1 cellular context compared by ENCODE assay signal in the genomic region with DNA sequence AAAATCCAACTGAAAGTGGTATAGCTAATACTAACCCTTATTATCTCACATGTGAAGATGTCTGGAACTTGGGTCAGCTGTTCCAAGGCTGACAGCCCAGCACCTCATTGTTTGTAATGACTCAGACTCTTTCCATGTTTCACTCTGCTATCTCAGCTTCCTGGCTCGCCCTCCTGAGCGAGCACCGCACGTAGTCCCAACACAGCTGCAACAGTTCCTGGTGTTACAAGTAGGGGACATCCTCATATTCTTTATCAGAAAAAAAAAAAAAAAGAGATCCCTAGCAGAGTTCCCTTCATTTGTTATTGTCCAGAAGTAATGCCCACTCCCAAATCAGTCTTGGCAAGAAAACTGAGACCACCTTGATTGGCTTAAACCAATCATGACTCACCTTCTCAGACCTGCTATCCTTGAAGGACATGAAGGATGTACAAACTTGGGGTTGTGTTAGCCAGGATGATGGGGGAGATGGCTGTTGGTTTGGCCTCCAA.
A peak's percentile ranks its signal among the peaks of the same experiment; 100 is the strongest.
TF ChIP-seq lines count a peak whose summit lies in the region.

No MANE protein-coding gene starts in this region.

TF ChIP-seq in K562, 482 proteins besides CTCF, POLR2A, EP300 and RAD21 (continued from another document):
- TF ChIP-seq, protein P1, sequence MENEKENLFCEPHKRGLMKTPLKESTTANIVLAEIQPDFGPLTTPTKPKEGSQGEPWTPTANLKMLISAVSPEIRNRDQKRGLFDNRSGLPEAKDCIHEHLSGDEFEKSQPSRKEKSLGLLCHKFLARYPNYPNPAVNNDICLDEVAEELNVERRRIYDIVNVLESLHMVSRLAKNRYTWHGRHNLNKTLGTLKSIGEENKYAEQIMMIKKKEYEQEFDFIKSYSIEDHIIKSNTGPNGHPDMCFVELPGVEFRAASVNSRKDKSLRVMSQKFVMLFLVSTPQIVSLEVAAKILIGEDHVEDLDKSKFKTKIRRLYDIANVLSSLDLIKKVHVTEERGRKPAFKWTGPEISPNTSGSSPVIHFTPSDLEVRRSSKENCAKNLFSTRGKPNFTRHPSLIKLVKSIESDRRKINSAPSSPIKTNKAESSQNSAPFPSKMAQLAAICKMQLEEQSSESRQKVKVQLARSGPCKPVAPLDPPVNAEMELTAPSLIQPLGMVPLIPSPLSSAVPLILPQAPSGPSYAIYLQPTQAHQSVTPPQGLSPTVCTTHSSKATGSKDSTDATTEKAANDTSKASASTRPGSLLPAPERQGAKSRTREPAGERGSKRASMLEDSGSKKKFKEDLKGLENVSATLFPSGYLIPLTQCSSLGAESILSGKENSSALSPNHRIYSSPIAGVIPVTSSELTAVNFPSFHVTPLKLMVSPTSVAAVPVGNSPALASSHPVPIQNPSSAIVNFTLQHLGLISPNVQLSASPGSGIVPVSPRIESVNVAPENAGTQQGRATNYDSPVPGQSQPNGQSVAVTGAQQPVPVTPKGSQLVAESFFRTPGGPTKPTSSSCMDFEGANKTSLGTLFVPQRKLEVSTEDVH (IDR thresholded peaks at IDR 0.05; ENCODE audit: low read depth, partially characterized antibody): no peak
- TF ChIP-seq MTA3 (IDR thresholded peaks at IDR 0.05; ENCODE audit: borderline replicate concordance) (0 out of 2 replicates have a peak, but pooled peaks have one; percentile 18), U2AF1 (optimal IDR thresholded peaks at IDR 0.05; ENCODE audit: low read depth, low read length) (no peak), ZNF384 (IDR thresholded peaks at IDR 0.05; ENCODE audit: low read depth, low read length) (peak; percentile 74), ATF7 (IDR thresholded peaks at IDR 0.05) (peak; percentile 61; the same call in 1 of the 2 replicates), CBFA2T3 (IDR thresholded peaks at IDR 0.05) (peak; percentile 62), SNIP1 (IDR thresholded peaks at IDR 0.05; ENCODE audit: low read depth) (no peak), NR4A1 (CRISPR knock-in tag; IDR thresholded peaks at IDR 0.05) (no peak), NR4A1 (tag; IDR thresholded peaks at IDR 0.05) (0 out of 2 replicates have a peak, but pooled peaks have one; percentile 24)
- TF ChIP-seq, protein P2, sequence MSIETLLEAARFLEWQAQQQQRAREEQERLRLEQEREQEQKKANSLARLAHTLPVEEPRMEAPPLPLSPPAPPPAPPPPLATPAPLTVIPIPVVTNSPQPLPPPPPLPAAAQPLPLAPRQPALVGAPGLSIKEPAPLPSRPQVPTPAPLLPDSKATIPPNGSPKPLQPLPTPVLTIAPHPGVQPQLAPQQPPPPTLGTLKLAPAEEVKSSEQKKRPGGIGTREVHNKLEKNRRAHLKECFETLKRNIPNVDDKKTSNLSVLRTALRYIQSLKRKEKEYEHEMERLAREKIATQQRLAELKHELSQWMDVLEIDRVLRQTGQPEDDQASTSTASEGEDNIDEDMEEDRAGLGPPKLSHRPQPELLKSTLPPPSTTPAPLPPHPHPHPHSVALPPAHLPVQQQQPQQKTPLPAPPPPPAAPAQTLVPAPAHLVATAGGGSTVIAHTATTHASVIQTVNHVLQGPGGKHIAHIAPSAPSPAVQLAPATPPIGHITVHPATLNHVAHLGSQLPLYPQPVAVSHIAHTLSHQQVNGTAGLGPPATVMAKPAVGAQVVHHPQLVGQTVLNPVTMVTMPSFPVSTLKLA (conservative IDR thresholded peaks at IDR 0.05): peak; percentile 30 to 64; a peak in 3 of 4 replicates
